ENCODE assay signal across 21 cellular contexts in the genomic region with DNA sequence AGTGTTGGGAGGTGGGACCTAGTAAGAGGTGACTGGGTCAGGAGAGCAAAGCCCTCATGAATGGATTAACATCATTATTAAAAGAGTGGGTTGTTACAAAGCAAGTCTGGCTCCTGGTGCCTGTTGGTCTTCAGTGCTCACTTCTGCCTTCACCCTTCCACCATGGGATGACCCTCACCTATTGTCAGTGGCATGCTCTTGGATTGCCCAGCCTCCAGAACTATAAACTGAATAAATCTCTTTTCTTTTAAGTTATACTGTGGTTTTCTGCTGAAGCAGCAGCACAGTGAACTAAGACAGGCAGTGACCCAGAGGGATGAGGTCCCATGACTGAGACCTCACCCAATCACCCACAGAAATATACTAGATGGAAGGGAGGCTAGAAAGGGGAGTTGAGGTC. TPM values are rescaled to one million over a fixed set of nuclear protein-coding genes. Genes with fewer than 3 reads are reported as not detected.
DNase-seq lines count a peak whose midpoint lies in the region; ATAC-seq, FAIRE-seq and TF ChIP-seq lines count a peak whose summit lies in the region.
"Had no signal": no experiment of that assay in that cellular context is flagged by ENCODE, and none has a peak within 500 bp of the region (broad histone marks: within the 10 kb centered on the region; RNA-seq: fewer than 3 reads in every experiment).

No MANE protein-coding gene starts in this region.

- H3K27ac ChIP-seq in HepG2 (ENCODE audit: extremely low read length, insufficient read depth, low read length): no peak overlapping the region
- H3K27ac ChIP-seq in right lobe of liver: no peak overlapping the region
- H3K27ac ChIP-seq in endodermal cell (ENCODE audit: low read depth, low read length): no peak overlapping the region
- H3K27ac ChIP-seq: 22Rv1; BLaER1 treated with 17β-estradiol and CSF1 and Interleukin-3, amounts not matched to agents 10 nM and 100 nM; C4-2B had no signal

- H3K4me3 Mint-ChIP-seq in endodermal cell: no peak overlapping the region
- H3K4me3 Mint-ChIP-seq: B cell; CD4-positive, alpha-beta T cell; CD8-positive, alpha-beta T cell had no signal

- no peak for TF ChIP-seq CTCF in HepG2 (CRISPR knock-in tag; IDR thresholded peaks at IDR 0.05)
- TF ChIP-seq CTCF in right lobe of liver (IDR thresholded peaks at IDR 0.05): no peak
- no peak for TF ChIP-seq CTCF in endodermal cell (conservative IDR thresholded peaks at IDR 0.05)

- intact Hi-C loops in HepG2 (cut with micrococcal nuclease; ENCODE audit: unreplicated experiment): no loop called here
- intact Hi-C loops in right lobe of liver (cut with DNase I): no loop called here

- H3K9ac ChIP-seq in HepG2 (ENCODE audit: insufficient read depth, low read depth, low read length): no peak overlapping the region
- no peak overlapping the region for H3K9ac ChIP-seq in endodermal cell (ENCODE audit: extremely low read depth, low read length, poor library complexity, severe bottlenecking)
- H3K9ac ChIP-seq: BLaER1 treated with 17β-estradiol and CSF1 and Interleukin-3, amounts not matched to agents 10 nM and 100 nM had no signal

- peaks cover 7% of the 10 kb centered on the region for H3K9me3 Mint-ChIP-seq in endodermal cell
- H3K9me3 Mint-ChIP-seq: CD4-positive, alpha-beta T cell; CD8-positive, alpha-beta T cell had no signal

- no peak for TF ChIP-seq RAD21 in HepG2 (CRISPR knock-in tag; IDR thresholded peaks at IDR 0.05)

- TF ChIP-seq POLR2A in HepG2 (IDR thresholded peaks at IDR 0.05; ENCODE audit: insufficient read depth in 1 of 2, low read depth in 2 of 2, low read length in 2 of 2): no peak
- TF ChIP-seq POLR2A in right lobe of liver (IDR thresholded peaks at IDR 0.05): no peak

- no TSS peak for BruUV-seq in HepG2 (replicated peaks; lab: Mats Ljungman, UMichigan)

- FAIRE-seq in HepG2 (lab: Jason Lieb, UNC): no peak
- FAIRE-seq: A549, D721Med, G401.6, GM12891, GM19239 had no signal

- ATAC-seq in HepG2 (no peak), right lobe of liver (no peak)
- ATAC-seq: CD8-positive, alpha-beta T cell had no signal

- no peaks in the 10 kb centered on the region for H3K36me3 ChIP-seq in HepG2 (replicated peaks in 1 of 2; ENCODE audit: control insufficient read depth in 1 of 2, insufficient read depth in 2 of 2, low read length in 2 of 2)
- H3K36me3 ChIP-seq in right lobe of liver: no peaks in the 10 kb centered on the region
- no peaks in the 10 kb centered on the region for H3K36me3 ChIP-seq in endodermal cell (ENCODE audit: control insufficient read depth, insufficient read depth, low read length)
- H3K36me3 ChIP-seq: BLaER1 treated with 17β-estradiol and CSF1 and Interleukin-3, amounts not matched to agents 10 nM and 100 nM had no signal

- H3K79me2 ChIP-seq in HepG2 (ENCODE audit: insufficient read depth, low read length): no peaks in the 10 kb centered on the region

- no peaks in the 10 kb centered on the region for H3K36me3 Mint-ChIP-seq in endodermal cell (ENCODE audit: low read depth)
- H3K36me3 Mint-ChIP-seq: CD8-positive, alpha-beta T cell had no signal

- no peak overlapping the region for H2AFZ ChIP-seq in HepG2 (ENCODE audit: low read length)

- CTCF ChIA-PET in HepG2 (lab: Yijun Ruan, JAX; ENCODE audit: low intra/inter-chr PET ratio, low total read pairs): no interaction called here

- POLR2A ChIA-PET in HepG2 (lab: Yijun Ruan, JAX): no interaction called here

- in situ Hi-C loops in HepG2 (cut with HindIII; ENCODE audit: extremely low pct_ligation_motif_present, low pct_unique_long_range_greater_than_20kb): no loop called here

- no peaks in the 10 kb centered on the region for H3K27me3 ChIP-seq in HepG2 (ENCODE audit: control insufficient read depth in 1 of 2, insufficient read depth in 2 of 2, low read length in 2 of 2)
- H3K27me3 ChIP-seq in right lobe of liver: no peaks in the 10 kb centered on the region
- no peaks in the 10 kb centered on the region for H3K27me3 ChIP-seq in endodermal cell (ENCODE audit: control insufficient read depth, insufficient read depth, low read length, poor library complexity, severe bottlenecking)
- H3K27me3 ChIP-seq: BLaER1 treated with 17β-estradiol and CSF1 and Interleukin-3, amounts not matched to agents 10 nM and 100 nM had no signal

- no peak overlapping the region for H3K27ac Mint-ChIP-seq in endodermal cell
- H3K27ac Mint-ChIP-seq: B cell; CD4-positive, alpha-beta T cell; CD8-positive, alpha-beta T cell had no signal

- H4K20me1 ChIP-seq in HepG2 (ENCODE audit: insufficient read depth, low read length): no peaks in the 10 kb centered on the region
- H4K20me1 ChIP-seq: BLaER1 treated with 17β-estradiol and CSF1 and Interleukin-3, amounts not matched to agents 10 nM and 100 nM had no signal

- H3K27me3 Mint-ChIP-seq in endodermal cell (ENCODE audit: insufficient read depth): peaks cover 3% of the 10 kb centered on the region

- no peak overlapping the region for H3K4me3 ChIP-seq in HepG2 (replicated peaks in 1 of 3; ENCODE audit: insufficient read depth in 1 of 3, low read depth in 2 of 3, low read length in 3 of 3)
- H3K4me3 ChIP-seq in right lobe of liver: no peak overlapping the region
- H3K4me3 ChIP-seq in endodermal cell (ENCODE audit: low read length): peak overlapping the region; percentile 22
- H3K4me3 ChIP-seq: A549; BLaER1 treated with 17β-estradiol and CSF1 and Interleukin-3, amounts not matched to agents 10 nM and 100 nM had no signal

- H3K4me1 ChIP-seq in HepG2 (ENCODE audit: insufficient read depth, low read length) (peaks cover 76% of the 10 kb centered on the region), right lobe of liver (peaks cover 0 to 19% (median 5%) of the 10 kb centered on the region in 4 donors), endodermal cell (ENCODE audit: control insufficient read depth, insufficient read depth, low read length) (peaks cover 20% of the 10 kb centered on the region)
- H3K4me1 ChIP-seq: BLaER1 treated with 17β-estradiol and CSF1 and Interleukin-3, amounts not matched to agents 10 nM and 100 nM had no signal

- peaks cover 58% of the 10 kb centered on the region for H3K4me1 Mint-ChIP-seq in endodermal cell
- H3K4me1 Mint-ChIP-seq: B cell had no signal

- no peak overlapping the region for H3K4me2 ChIP-seq in HepG2 (ENCODE audit: low read depth, low read length)
- H3K4me2 ChIP-seq: A549; BLaER1 treated with 17β-estradiol and CSF1 and Interleukin-3, amounts not matched to agents 10 nM and 100 nM had no signal

- TF ChIP-seq EP300 in HepG2 (IDR thresholded peaks at IDR 0.05; ENCODE audit: low read depth in 2 of 2, low read length in 2 of 2) (no peak), HepG2 (CRISPR knock-in tag; IDR thresholded peaks at IDR 0.05; ENCODE audit: borderline replicate concordance) (no peak)

- no peaks in the 10 kb centered on the region; the same call in 1 of the 2 replicates for H3K9me3 ChIP-seq in HepG2 (ENCODE audit: low read length)
- H3K9me3 ChIP-seq in right lobe of liver: no peaks in the 10 kb centered on the region
- H3K9me3 ChIP-seq in endodermal cell (ENCODE audit: control insufficient read depth, low read length): peaks cover 9% of the 10 kb centered on the region
- H3K9me3 ChIP-seq: A549, Caco-2 had no signal

- DNase-seq in HepG2 (ENCODE audit: low spot score) (no peak), right lobe of liver (no peak), endodermal cell (no peak), ureter (ENCODE audit: low spot score) (no peak), MV-4-11 (lab: John Stamatoyannopoulos, UW) (no peak)
- DNase-seq: AML-193; Caco-2; Calu3; CD4-positive, alpha-beta T cell; CD8-positive, alpha-beta T cell; DMS79 treated with DMSO at 0.1 percent for 48 hours; GF-D8 had no signal

TF ChIP-seq in HepG2, 621 proteins besides CTCF, POLR2A, EP300 and RAD21 (continues in another document):
- TF ChIP-seq ZNF564 (CRISPR knock-in tag; IDR thresholded peaks at IDR 0.05) (peak; percentile 98), MAFF (IDR thresholded peaks at IDR 0.05; ENCODE audit: low read depth, low read length) (no peak), KLF11 (CRISPR knock-in tag; IDR thresholded peaks at IDR 0.05) (no peak)
- TF ChIP-seq, protein P1, sequence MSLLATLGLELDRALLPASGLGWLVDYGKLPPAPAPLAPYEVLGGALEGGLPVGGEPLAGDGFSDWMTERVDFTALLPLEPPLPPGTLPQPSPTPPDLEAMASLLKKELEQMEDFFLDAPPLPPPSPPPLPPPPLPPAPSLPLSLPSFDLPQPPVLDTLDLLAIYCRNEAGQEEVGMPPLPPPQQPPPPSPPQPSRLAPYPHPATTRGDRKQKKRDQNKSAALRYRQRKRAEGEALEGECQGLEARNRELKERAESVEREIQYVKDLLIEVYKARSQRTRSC (CRISPR knock-in tag; IDR thresholded peaks at IDR 0.05; ENCODE audit: low read depth): no peak

RNA-seq across cellular contexts. Expression of a gene that starts 57.5 kb away (rescaled TPM):
- total RNA-seq in HepG2 (2016; rRNA removed; fragmentation: Illumina TruSeq; extraction: Trizol): 110 and 119 TPM in 2 replicates
- 27.7 and 31.0 TPM in 2 replicates for total RNA-seq in HepG2 (2016; cell fraction: cytosol; rRNA removed; fragmentation: Illumina TruSeq; extraction: Trizol; ENCODE audit: low read depth)
- 103 and 118 TPM in 2 replicates for total RNA-seq in HepG2 (2016; cell fraction: insoluble cytoplasmic fraction; rRNA removed; fragmentation: Illumina TruSeq; extraction: Trizol)
- total RNA-seq in HepG2 (2016; cell fraction: membrane; rRNA removed; fragmentation: Illumina TruSeq; extraction: Trizol): 27.3 and 34.4 TPM in 2 replicates
- 180 and 190 TPM in 2 replicates for total RNA-seq in HepG2 (2016; cell fraction: nucleus; rRNA removed; fragmentation: Illumina TruSeq; extraction: Trizol)
- polyA plus RNA-seq in HepG2 (2011; rRNA removed): 38.7 and 56.5 TPM in 2 replicates
- polyA plus RNA-seq in HepG2 (2011; cell fraction: cytosol; rRNA removed): 38.9 and 55.1 TPM in 2 replicates
- 187 and 191 TPM in 2 replicates for polyA plus RNA-seq in HepG2 (2011; cell fraction: nucleus; rRNA removed)
- polyA plus RNA-seq in HepG2 (2012): 70.4 and 80.6 TPM in 2 replicates
- polyA plus RNA-seq in HepG2 (2016; cell fraction: cytosol; fragmentation: Illumina TruSeq; extraction: Trizol; ENCODE audit: low read depth): 4.2 and 4.6 TPM in 2 replicates
- 56.7 and 61.4 TPM in 2 replicates for polyA plus RNA-seq in HepG2 (2016; cell fraction: insoluble cytoplasmic fraction; fragmentation: Illumina TruSeq; extraction: Trizol; ENCODE audit: low read depth)
- polyA plus RNA-seq in HepG2 (2016; cell fraction: membrane; fragmentation: Illumina TruSeq; extraction: Trizol; ENCODE audit: low read depth): 9.8 and 13.3 TPM in 2 replicates
- polyA plus RNA-seq in HepG2 (2016; cell fraction: nucleus; fragmentation: Illumina TruSeq; extraction: Trizol; ENCODE audit: insufficient read depth, low read depth): 166 and 178 TPM in 2 replicates
- 27.4 and 51.2 TPM in 2 replicates for polyA minus RNA-seq in HepG2 (2011; rRNA and poly(A)+ RNA removed; ENCODE audit: low replicate concordance)
- polyA minus RNA-seq in HepG2 (2011; cell fraction: cytosol; rRNA and poly(A)+ RNA removed): 39.4 and 47.8 TPM in 2 replicates
- 212 and 269 TPM in 2 replicates for polyA minus RNA-seq in HepG2 (2011; cell fraction: nucleus; rRNA and poly(A)+ RNA removed)
- total RNA-seq in right lobe of liver: 10 to 100 TPM; 39.1 to 57.5 (median 46.3) TPM
- total RNA-seq in endodermal cell: 100 to 1,000 TPM; 125 to 139 TPM
- 90.9 TPM for polyA plus RNA-seq in endodermal cell (2013, experiment 1 of 2)
- 94.2 TPM for polyA plus RNA-seq in endodermal cell (2013, experiment 2 of 2)
- total RNA-seq in ureter: 87.2 TPM
